In the genomic region with DNA sequence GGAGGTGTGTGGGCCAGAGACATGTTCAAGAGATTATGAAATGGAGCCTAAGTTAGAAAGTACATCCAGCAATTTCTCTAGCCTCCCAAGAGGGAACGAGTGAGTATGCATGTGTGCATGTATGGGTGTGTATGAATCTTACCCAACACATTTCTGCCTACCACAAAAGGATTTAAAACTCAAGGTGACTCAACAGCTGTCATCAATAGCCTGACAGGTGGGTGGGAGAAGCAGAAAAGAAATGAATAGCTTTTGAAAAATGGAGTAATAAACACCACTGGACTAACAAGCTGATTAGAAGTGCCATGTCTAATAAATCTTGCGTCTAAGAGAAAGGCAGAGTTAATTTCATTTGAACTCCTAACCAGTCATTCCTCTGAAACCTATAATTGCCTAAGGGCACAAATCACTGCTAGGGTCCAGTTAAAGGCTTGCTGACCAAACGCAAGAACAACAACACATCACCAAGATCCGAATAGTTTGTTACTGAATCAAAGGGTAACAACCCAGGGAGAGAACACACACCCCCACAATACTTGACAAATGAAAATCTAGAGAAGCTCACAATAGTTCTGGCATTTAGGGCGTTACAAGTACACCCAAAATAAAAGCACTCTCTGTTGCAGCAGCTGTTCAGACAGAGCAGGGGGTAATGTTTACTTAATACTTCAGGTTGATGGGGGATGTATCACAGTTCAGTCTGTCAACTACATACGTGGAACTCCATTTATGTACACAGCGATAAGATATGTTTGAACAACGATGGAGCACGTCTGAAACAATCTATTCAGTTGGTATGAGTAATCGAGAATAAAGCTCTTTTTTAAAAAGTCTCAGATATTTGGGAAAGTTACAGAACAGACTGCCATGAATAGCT, we compare ENCODE assay signal across 8 cellular contexts. TPM values are rescaled to one million over a fixed set of nuclear protein-coding genes. Genes with fewer than 3 reads are reported as not detected.
A peak's percentile ranks its signal among the peaks of the same experiment; 100 is the strongest.
DNase-seq lines count a peak whose midpoint lies in the region; ATAC-seq, FAIRE-seq and TF ChIP-seq lines count a peak whose summit lies in the region.

No MANE protein-coding gene starts in this region.

- peak overlapping the region; percentile 93 for H3K4me2 ChIP-seq in endothelial cell of umbilical vein (ENCODE audit: insufficient read depth, low read length)

- H4K20me1 ChIP-seq in endothelial cell of umbilical vein (replicated peaks; ENCODE audit: control insufficient read depth, extremely low read depth, insufficient read depth, low read length), result no peaks in the 10 kb centered on the region

- peak overlapping the region in 6 of 12 donors; percentile 94 to 99 (median 98) for H3K27ac ChIP-seq in heart left ventricle
- H3K27ac ChIP-seq in endothelial cell of umbilical vein (ENCODE audit: insufficient read depth, low read depth, low read length), result no peak overlapping the region
- no peak overlapping the region for H3K27ac ChIP-seq in rectal smooth muscle tissue (ENCODE audit: low read depth, low read length)

- no peak for TF ChIP-seq POLR2A in heart left ventricle (IDR thresholded peaks at IDR 0.05)
- no peak for TF ChIP-seq POLR2A in endothelial cell of umbilical vein (IDR thresholded peaks at IDR 0.05; ENCODE audit: low read depth, low read length)

- H3K9me3 ChIP-seq in heart left ventricle (no peaks in the 10 kb centered on the region), NT2/D1 (ENCODE audit: insufficient read depth, low read length) (no peaks in the 10 kb centered on the region), endothelial cell of umbilical vein (replicated peaks; ENCODE audit: control insufficient read depth, insufficient read depth, low read length) (no peaks in the 10 kb centered on the region)

- peak overlapping the region; percentile 98 for H3K9ac ChIP-seq in NT2/D1 (ENCODE audit: insufficient read length, low read depth)
- no peak overlapping the region for H3K9ac ChIP-seq in endothelial cell of umbilical vein (replicated peaks; ENCODE audit: extremely low read depth, insufficient read depth, low read length)
- H3K9ac ChIP-seq in rectal smooth muscle tissue (ENCODE audit: low read length), result no peak overlapping the region

- H3K9me1 ChIP-seq in endothelial cell of umbilical vein (replicated peaks; ENCODE audit: control insufficient read depth, extremely low read depth, insufficient read depth, low read length), result no peaks in the 10 kb centered on the region

- H2AFZ ChIP-seq in endothelial cell of umbilical vein (ENCODE audit: low read depth, low read length), result no peak overlapping the region

- H3K4me1 ChIP-seq in heart left ventricle (peaks cover 0 to 61% (median 48%) of the 10 kb centered on the region in 12 donors), NT2/D1 (ENCODE audit: insufficient read depth, insufficient read length) (peaks cover 3% of the 10 kb centered on the region), endothelial cell of umbilical vein (ENCODE audit: control insufficient read depth, extremely low read depth, insufficient read depth, low read length) (peaks cover 6% of the 10 kb centered on the region), rectal smooth muscle tissue (ENCODE audit: control insufficient read depth, insufficient read depth, low read length) (peaks cover 20% of the 10 kb centered on the region)

- peaks cover 13% of the 10 kb centered on the region for H3K79me2 ChIP-seq in endothelial cell of umbilical vein (ENCODE audit: control insufficient read depth, insufficient read depth, low read length)

- TF ChIP-seq CTCF in heart left ventricle (IDR thresholded peaks at IDR 0.05) (no peak), endothelial cell of umbilical vein (IDR thresholded peaks at IDR 0.05; ENCODE audit: extremely low read depth in 1 of 2, insufficient read depth in 1 of 2, low read depth in 1 of 2, low read length in 2 of 2) (no peak)

- ATAC-seq in heart left ventricle (no peak), HG03095 (IDR thresholded peaks at IDR 0.05; ENCODE audit: unreplicated experiment) (no peak)

- H3K4me3 ChIP-seq in heart left ventricle (peak overlapping the region in 10 of 12 donors; percentile 84 to 98 (median 93)), NT2/D1 (ENCODE audit: insufficient read length, low read depth) (peak overlapping the region; percentile 89), endothelial cell of umbilical vein (replicated peaks in 1 of 3; ENCODE audit: insufficient read depth in 1 of 3, low read depth in 1 of 3, low read length in 3 of 3) (peak overlapping the region in 1 of 3 experiments; percentile 59), rectal smooth muscle tissue (ENCODE audit: low read length) (peak overlapping the region; percentile 75)

- dilution Hi-C loops in endothelial cell of umbilical vein (cut with MboI; ENCODE audit: extremely low pct_ligation_motif_present, low sequenced_read_pairs), result no loop called here

- POLR2A ChIA-PET in endothelial cell of umbilical vein (lab: Charles Lee), result interaction anchor here (2.3 kb wide), 1 partner anchor 104 kb away, joined by 15 read pairs; no protein-coding TSS in a partner anchor

- BruUV-seq in endothelial cell of umbilical vein (replicated peaks; lab: Mats Ljungman, UMichigan), result no TSS peak

- CTCF ChIA-PET in endothelial cell of umbilical vein (lab: Charles Lee), result interaction anchor here (0.7 to 8.5 kb wide), 5 partner anchors 9 to 103 kb away, joined by 3 to 155 read pairs (median 9); no protein-coding TSS in a partner anchor

- no peak for DNase-seq in heart left ventricle
- DNase-seq in cardiac septum (ENCODE audit: low spot score), result no peak
- DNase-seq in NT2/D1 (ENCODE audit: low read depth, low spot score), result no peak
- DNase-seq in endothelial cell of umbilical vein (ENCODE audit: low read depth, low spot score), result no peak
- no peak for DNase-seq in stimulated activated CD8-positive, alpha-beta memory T cell treated with anti-CD3 and anti-CD28 coated beads, Interleukin-4, amount 100 ng/mL, for 48 hours
- no peak for DNase-seq in NCI-H446 treated with DMSO at 0.1 percent for 48 hours (lab: John Stamatoyannopoulos, UW)

- peaks cover 0 to 35% (median 32%) of the 10 kb centered on the region in 9 donors for H3K36me3 ChIP-seq in heart left ventricle
- peaks cover 54% of the 10 kb centered on the region for H3K36me3 ChIP-seq in NT2/D1 (ENCODE audit: insufficient read depth, insufficient read length, low read length)
- no peaks in the 10 kb centered on the region for H3K36me3 ChIP-seq in endothelial cell of umbilical vein (ENCODE audit: control insufficient read depth in 2 of 2, extremely low read depth in 1 of 2, insufficient read depth in 2 of 2, low read length in 2 of 2)
- H3K36me3 ChIP-seq in rectal smooth muscle tissue (ENCODE audit: control insufficient read depth, insufficient read depth, low read length), result no peaks in the 10 kb centered on the region

- FAIRE-seq in endothelial cell of umbilical vein (lab: Jason Lieb, UNC), result peak; percentile 47

- intact Hi-C loops in heart left ventricle (cut with DNase I), result loop anchor here in 3 of 10 donors (5.0 to 10.0 kb wide), 2 partner anchors 104 to 361 kb away; partner anchors contain the start of gene SFPQ (in 2 of the 3)
- intact Hi-C loops in cardiac septum (cut with DNase I), result loop anchor here (5.0 kb wide), 1 partner anchor 364 kb away; the partner anchor contains the start of gene SFPQ
- intact Hi-C loops in endothelial cell of umbilical vein (cut with micrococcal nuclease), result loop anchor here (2.0 to 10.0 kb wide), 3 partner anchors 105 to 364 kb away; partner anchors contain the start of gene SFPQ

- WGBS in heart left ventricle, 4 donors, result 49 to 53% (median 51%) methylated on average over 10 of the region's 10 CpGs

- H3K27me3 ChIP-seq in heart left ventricle (no peaks in the 10 kb centered on the region), NT2/D1 (ENCODE audit: insufficient read depth, insufficient read length) (no peaks in the 10 kb centered on the region), endothelial cell of umbilical vein (ENCODE audit: control insufficient read depth in 2 of 2, insufficient read depth in 2 of 2, low read length in 2 of 2) (no peaks in the 10 kb centered on the region), rectal smooth muscle tissue (ENCODE audit: control insufficient read depth, insufficient read depth, low read length) (no peaks in the 10 kb centered on the region)

RNA-seq across cellular contexts. Expression of gene KIAA0319L, which starts 1.4 kb away (rescaled TPM):
- total RNA-seq in heart left ventricle (100 to 1,000 TPM in 2 of 9 donors, 10 to 100 TPM in 7; 58.3 to 108 (median 78.3) TPM), cardiac septum (84.0 TPM), endothelial cell of umbilical vein (43.4 and 45.3 TPM in 2 replicates)
- polyA plus RNA-seq in heart left ventricle (10 to 100 TPM; 21.0 to 41.1 TPM), endothelial cell of umbilical vein (31.2 and 31.4 TPM in 2 replicates)
- polyA plus RNA-seq in endothelial cell of umbilical vein (2011; cell fraction: cytosol; rRNA removed), result 31.8 and 34.4 TPM in 2 replicates
- 69.8 and 73.4 TPM in 2 replicates for polyA plus RNA-seq in endothelial cell of umbilical vein (2011; cell fraction: nucleus; rRNA removed)
- 27.3 and 27.8 TPM in 2 replicates for polyA plus RNA-seq in endothelial cell of umbilical vein (2012)
- polyA minus RNA-seq in endothelial cell of umbilical vein, result 79.3 and 86.4 TPM in 2 replicates
- 19.5 TPM for polyA minus RNA-seq in endothelial cell of umbilical vein (2011; cell fraction: cytosol; rRNA and poly(A)+ RNA removed)
- polyA minus RNA-seq in endothelial cell of umbilical vein (2011; cell fraction: nucleus; rRNA and poly(A)+ RNA removed), result 57.3 and 92.4 TPM in 2 replicates

RNA-seq across cellular contexts. Expression of gene NCDN, which starts 1.8 kb away (rescaled TPM):
- total RNA-seq in heart left ventricle (10 to 100 TPM; 20.7 to 44.4 (median 35.3) TPM), cardiac septum (56.0 TPM), endothelial cell of umbilical vein (22.0 and 22.3 TPM in 2 replicates)
- polyA plus RNA-seq in heart left ventricle (10 to 100 TPM; 14.6 to 27.0 TPM), endothelial cell of umbilical vein (16.7 and 17.3 TPM in 2 replicates)
- polyA plus RNA-seq in endothelial cell of umbilical vein (2011; cell fraction: cytosol; rRNA removed), result 12.0 and 15.3 TPM in 2 replicates
- polyA plus RNA-seq in endothelial cell of umbilical vein (2011; cell fraction: nucleus; rRNA removed), result 11.8 and 12.7 TPM in 2 replicates
- 13.5 and 13.9 TPM in 2 replicates for polyA plus RNA-seq in endothelial cell of umbilical vein (2012)
- 10.2 and 12.8 TPM in 2 replicates for polyA minus RNA-seq in endothelial cell of umbilical vein
- 13.2 TPM for polyA minus RNA-seq in endothelial cell of umbilical vein (2011; cell fraction: cytosol; rRNA and poly(A)+ RNA removed)
- polyA minus RNA-seq in endothelial cell of umbilical vein (2011; cell fraction: nucleus; rRNA and poly(A)+ RNA removed), result 7.0 and 12.0 TPM in 2 replicates

RNA-seq across cellular contexts. Expression of gene TFAP2E, which starts 17.3 kb away (rescaled TPM):
- total RNA-seq in heart left ventricle (under 1 TPM in 6 of 9 donors, not detected in 3; 0.12 to 0.57 (median 0.41) TPM), cardiac septum (0.48 TPM), endothelial cell of umbilical vein (0.18 TPM in 1 of 2 replicates, not detected in the other)
- polyA plus RNA-seq in heart left ventricle (under 1 TPM; 0.15 to 0.17 TPM), endothelial cell of umbilical vein (0.06 TPM in 1 of 2 replicates, not detected in the other)
- polyA plus RNA-seq in endothelial cell of umbilical vein (2011; cell fraction: cytosol; rRNA removed), result not detected in 2 replicates
- polyA plus RNA-seq in endothelial cell of umbilical vein (2011; cell fraction: nucleus; rRNA removed), result 0.18 and 0.36 TPM in 2 replicates
- polyA plus RNA-seq in endothelial cell of umbilical vein (2012), result 0.15 TPM in 1 of 2 replicates, not detected in the other
- polyA minus RNA-seq in endothelial cell of umbilical vein, result not detected in 2 replicates
- not detected for polyA minus RNA-seq in endothelial cell of umbilical vein (2011; cell fraction: cytosol; rRNA and poly(A)+ RNA removed)
- not detected in 2 replicates for polyA minus RNA-seq in endothelial cell of umbilical vein (2011; cell fraction: nucleus; rRNA and poly(A)+ RNA removed)
